In genomic region chr9:99050292-99050911, GRCh38 we compare ENCODE assay signal across 18 cellular contexts. TPM values are rescaled to one million over a fixed set of nuclear protein-coding genes. Genes with fewer than 3 reads are reported as not detected.
DNase-seq lines count a peak whose midpoint lies in the region; FAIRE-seq and TF ChIP-seq lines count a peak whose summit lies in the region.
"Had no signal": no experiment of that assay in that cellular context is flagged by ENCODE, and none has a peak within 500 bp of the region (broad histone marks: within the 10 kb centered on the region; RNA-seq: fewer than 3 reads in every experiment).

No MANE protein-coding gene starts in this region.

- peaks cover 91 to 100% of the 10 kb centered on the region in 2 donors for H3K4me1 Mint-ChIP-seq in immature natural killer cell
- peaks cover 21% of the 10 kb centered on the region for H3K4me1 Mint-ChIP-seq in activated naive CD4-positive, alpha-beta T cell treated with anti-CD3 and anti-CD28 coated beads for 36 hours (ENCODE audit: low read depth)

- H3K9me3 ChIP-seq in breast epithelium (no peaks in the 10 kb centered on the region), small intestine (ENCODE audit: control insufficient read depth, low read depth) (no peaks in the 10 kb centered on the region)
- H3K9me3 ChIP-seq: gastrocnemius medialis had no signal

- H3K36me3 ChIP-seq in breast epithelium: no peaks in the 10 kb centered on the region
- no peaks in the 10 kb centered on the region for H3K36me3 ChIP-seq in small intestine (ENCODE audit: control insufficient read depth in 2 of 2, insufficient read depth in 2 of 2, low read length in 2 of 2)
- H3K36me3 ChIP-seq: gastrocnemius medialis had no signal

- no peak overlapping the region for H3K4me3 ChIP-seq in breast epithelium
- no peak overlapping the region for H3K4me3 ChIP-seq in small intestine (ENCODE audit: low read depth in 1 of 2, low read length in 2 of 2)
- H3K4me3 ChIP-seq: gastrocnemius medialis had no signal

- peaks cover 0 to 2% (median under 1%) of the 10 kb centered on the region in 6 donors for H3K9me3 Mint-ChIP-seq in immature natural killer cell
- H3K9me3 Mint-ChIP-seq in activated naive CD4-positive, alpha-beta T cell treated with anti-CD3 and anti-CD28 coated beads for 36 hours: peaks cover under 1% of the 10 kb centered on the region

- H3K27ac Mint-ChIP-seq in immature natural killer cell: peak overlapping the region in 2 of 6 donors; percentile 43 to 63
- H3K27ac Mint-ChIP-seq in activated naive CD4-positive, alpha-beta T cell treated with anti-CD3 and anti-CD28 coated beads for 36 hours: no peak overlapping the region

- peaks cover 0 to 4% (median 1%) of the 10 kb centered on the region in 3 donors for H3K27me3 Mint-ChIP-seq in immature natural killer cell (ENCODE audit: low read depth in 3 of 3)
- H3K27me3 Mint-ChIP-seq in activated naive CD4-positive, alpha-beta T cell treated with anti-CD3 and anti-CD28 coated beads for 36 hours (ENCODE audit: low read depth): peaks cover 2% of the 10 kb centered on the region
- H3K27me3 Mint-ChIP-seq: activated naive CD8-positive, alpha-beta T cell treated with anti-CD3 and anti-CD28 coated beads, Interleukin-2, amount 10 ng/mL, durations not matched to agents 7 days and 5 days had no signal

- H3K4me1 ChIP-seq in breast epithelium: no peaks in the 10 kb centered on the region
- H3K4me1 ChIP-seq in small intestine (ENCODE audit: control insufficient read depth in 2 of 2, insufficient read depth in 1 of 2, low read depth in 1 of 2, low read length in 1 of 2): no peaks in the 10 kb centered on the region
- H3K4me1 ChIP-seq: gastrocnemius medialis had no signal

- TF ChIP-seq CTCF in breast epithelium (IDR thresholded peaks at IDR 0.05) (no peak), RWPE1 (conservative IDR thresholded peaks at IDR 0.05; ENCODE audit: low read depth) (no peak)

- H3K27ac ChIP-seq in breast epithelium (no peak overlapping the region), small intestine (ENCODE audit: low read depth in 1 of 2, low read length in 1 of 2) (no peak overlapping the region), RWPE1 (no peak overlapping the region)
- H3K27ac ChIP-seq: gastrocnemius medialis had no signal

- DNase-seq in T47D (ENCODE audit: low read depth in 1 of 2, low spot score in 1 of 2) (peak; percentile 26 to 91), breast epithelium (ENCODE audit: low spot score in 2 of 2) (no peak), RCC 7860 (ENCODE audit: low spot score) (peak; percentile 21), immature natural killer cell (no peak), stromal cell of bone marrow (ENCODE audit: low read depth) (peak; percentile 29), small intestine (no peak), RWPE1 (ENCODE audit: low spot score) (no peak)
- DNase-seq in activated naive CD4-positive, alpha-beta T cell treated with anti-CD3 and anti-CD28 coated beads for 36 hours: no peak
- DNase-seq: activated naive CD8-positive, alpha-beta T cell treated with anti-CD3 and anti-CD28 coated beads, Interleukin-2, amount 10 ng/mL, durations not matched to agents 7 days and 5 days; dermis blood vessel endothelial cell; gastrocnemius medialis; H7; left colon; NCI-H1417; nucleus accumbens; stimulated activated CD4-positive, alpha-beta T cell treated with anti-CD3 and anti-CD28 coated beads, Interleukin-15, amount 100 ng/mL, for 24 hours; stimulated activated CD8-positive, alpha-beta memory T cell treated with anti-CD3 and anti-CD28 coated beads, Interleukin-4, amount 100 ng/mL, for 48 hours had no signal

- intact Hi-C loops in breast epithelium (cut with DNase I; ENCODE audit: low total_unique reads): no loop called here
- intact Hi-C loops in activated naive CD4-positive, alpha-beta T cell treated with anti-CD3 and anti-CD28 coated beads for 36 hours (cut with micrococcal nuclease): no loop called here

- H3K27me3 ChIP-seq in breast epithelium: no peaks in the 10 kb centered on the region
- no peaks in the 10 kb centered on the region for H3K27me3 ChIP-seq in small intestine (ENCODE audit: control insufficient read depth in 2 of 2, insufficient read depth in 2 of 2, low read length in 2 of 2)
- H3K27me3 ChIP-seq: gastrocnemius medialis had no signal

- no peak for TF ChIP-seq POLR2A in breast epithelium (IDR thresholded peaks at IDR 0.05)

- in situ Hi-C loops in T47D (cut with HindIII; ENCODE audit: low pct_unique_long_range_greater_than_20kb, low sequenced_read_pairs): no loop called here

- CTCF ChIA-PET in activated naive CD4-positive, alpha-beta T cell treated with anti-CD3 and anti-CD28 coated beads for 36 hours (lab: Charles Lee): interaction anchor here (0.9 to 1.2 kb wide), 2 partner anchors 37 to 50 kb away, joined by 3 to 8 read pairs; no protein-coding TSS in a partner anchor
- CTCF ChIA-PET in RWPE1 (lab: Yijun Ruan, JAX): no interaction called here

- WGBS in small intestine, 3 donors: 78 to 79% (median 78%) methylated on average over 10 of the region's 10 CpGs

- POLR2A ChIA-PET in RWPE1 (lab: Yijun Ruan, JAX; ENCODE audit: low non-redundant PET): no interaction called here

- peaks cover 0 to 1% (median under 1%) of the 10 kb centered on the region in 3 donors for H3K36me3 Mint-ChIP-seq in immature natural killer cell
- no peaks in the 10 kb centered on the region for H3K36me3 Mint-ChIP-seq in activated naive CD4-positive, alpha-beta T cell treated with anti-CD3 and anti-CD28 coated beads for 36 hours (ENCODE audit: low read depth)

- FAIRE-seq in RCC 7860 (lab: Jason Lieb, UNC) (no peak), small intestine (lab: Jason Lieb, UNC) (no peak)
- FAIRE-seq: GM19239 had no signal

- H3K4me3 Mint-ChIP-seq in immature natural killer cell: peak overlapping the region in 3 of 5 donors; percentile 7 to 8 (median 7)
- H3K4me3 Mint-ChIP-seq in activated naive CD4-positive, alpha-beta T cell treated with anti-CD3 and anti-CD28 coated beads for 36 hours: no peak overlapping the region
- H3K4me3 Mint-ChIP-seq: activated naive CD8-positive, alpha-beta T cell treated with anti-CD3 and anti-CD28 coated beads, Interleukin-2, amount 10 ng/mL, durations not matched to agents 7 days and 5 days had no signal

RNA-seq across cellular contexts. Expression of gene TGFBR1, which starts 54.5 kb away (rescaled TPM):
- total RNA-seq in breast epithelium: 10 to 100 TPM; 33.1 to 35.4 (median 34.5) TPM
- polyA plus RNA-seq in immature natural killer cell (10 to 100 TPM; 34.2 to 71.0 (median 67.8) TPM), small intestine (1 to 10 TPM; 3.8 to 9.8 (median 3.8) TPM)
- total RNA-seq in activated naive CD4-positive, alpha-beta T cell treated with anti-CD3 and anti-CD28 coated beads for 36 hours: 10 to 100 TPM; 13.7 to 16.9 TPM

Comparison
In these comparisons a context has a peak if more than half of its experiments do, and no peak if none do; other contexts are left out.
1. DNase-seq: peak in T47D (2 of 2), RCC 7860 (single experiment) and stromal cell of bone marrow (single experiment); none in breast epithelium (0 of 2), immature natural killer cell (0 of 3), activated naive CD4-positive, alpha-beta T cell treated with anti-CD3 and anti-CD28 coated beads for 36 hours (single experiment), small intestine (single experiment) and RWPE1 (single experiment).